ENCODE assay signal across 16 cellular contexts in the genomic region with DNA sequence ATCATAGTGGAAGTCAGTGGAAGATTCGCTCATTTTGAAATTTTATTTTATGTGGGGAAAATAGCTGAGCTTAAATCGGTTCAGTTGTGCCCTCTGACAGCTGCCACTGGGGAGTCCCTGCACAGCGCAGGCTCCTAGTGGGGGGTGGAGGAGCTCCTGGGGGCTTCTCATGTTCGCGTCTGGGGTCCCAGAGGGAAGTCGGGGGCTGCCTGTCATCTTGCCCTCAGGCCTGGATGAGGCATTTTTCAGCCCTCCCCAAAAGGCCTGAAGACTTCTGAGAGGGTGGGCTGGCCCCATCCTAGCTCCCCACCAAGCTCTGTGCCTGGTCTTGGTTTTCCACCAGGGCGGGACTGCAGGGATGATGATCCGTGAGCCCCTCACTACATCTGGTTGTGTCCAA.
"Had no signal": no experiment of that assay in that cellular context is flagged by ENCODE, and none has a peak within 500 bp of the region (broad histone marks: within the 10 kb centered on the region; RNA-seq: fewer than 3 reads in every experiment).

No MANE protein-coding gene starts in this region.

- H3K9me3 Mint-ChIP-seq: naive thymus-derived CD8-positive, alpha-beta T cell; stimulated activated memory B cell treated with anti-CD40 and anti-IgM and Interleukin-4, amounts not matched to agents 10 μg/mL and 1 μg/mL and 100 μg/mL, for 72 hours; stimulated activated naive CD8-positive, alpha-beta T cell treated with anti-CD3 and anti-CD28 coated beads, Interleukin-15, Interleukin-2, amounts not matched to agents 100 ng/mL and 50 ng/mL, for 24 hours had no signal

- DNase-seq: cortex of kidney; effector CD8-positive, alpha-beta T cell; foreskin melanocyte; head of caudate nucleus; mesendoderm; stimulated activated CD4-positive, alpha-beta T cell treated with anti-CD3 and anti-CD28 coated beads, Interleukin-4, amount 100 ng/mL, for 24 hours; tibial artery had no signal

- H3K4me3 Mint-ChIP-seq: naive thymus-derived CD8-positive, alpha-beta T cell; stimulated activated memory B cell treated with anti-CD40 and anti-IgM and Interleukin-4, amounts not matched to agents 10 μg/mL and 1 μg/mL and 100 μg/mL, for 72 hours; stimulated activated naive CD8-positive, alpha-beta T cell treated with anti-CD3 and anti-CD28 coated beads, Interleukin-15, Interleukin-2, amounts not matched to agents 100 ng/mL and 50 ng/mL, for 24 hours had no signal

- ATAC-seq: naive thymus-derived CD8-positive, alpha-beta T cell; stimulated activated memory B cell treated with anti-CD40 and anti-IgM and Interleukin-4, amounts not matched to agents 10 μg/mL and 1 μg/mL and 100 μg/mL, for 72 hours had no signal

- H3K36me3 Mint-ChIP-seq: naive thymus-derived CD8-positive, alpha-beta T cell; stimulated activated memory B cell treated with anti-CD40 and anti-IgM and Interleukin-4, amounts not matched to agents 10 μg/mL and 1 μg/mL and 100 μg/mL, for 72 hours had no signal

- H3K27me3 ChIP-seq: hepatocyte, right atrium auricular region, tibial artery, upper lobe of left lung, vagina had no signal

- H3K4me3 ChIP-seq: dorsolateral prefrontal cortex, hepatocyte, right atrium auricular region, smooth muscle cell, tibial artery, upper lobe of left lung, vagina had no signal

- H3K27ac ChIP-seq: dorsolateral prefrontal cortex, hepatocyte, right atrium auricular region, tibial artery, upper lobe of left lung, vagina had no signal

- H3K4me1 ChIP-seq: right atrium auricular region, tibial artery, upper lobe of left lung, vagina had no signal

- H3K9me3 ChIP-seq: tibial artery, upper lobe of left lung, vagina had no signal

- H3K4me1 Mint-ChIP-seq: naive thymus-derived CD8-positive, alpha-beta T cell; stimulated activated memory B cell treated with anti-CD40 and anti-IgM and Interleukin-4, amounts not matched to agents 10 μg/mL and 1 μg/mL and 100 μg/mL, for 72 hours had no signal

- H3K27ac Mint-ChIP-seq: naive thymus-derived CD8-positive, alpha-beta T cell; stimulated activated memory B cell treated with anti-CD40 and anti-IgM and Interleukin-4, amounts not matched to agents 10 μg/mL and 1 μg/mL and 100 μg/mL, for 72 hours; stimulated activated naive CD8-positive, alpha-beta T cell treated with anti-CD3 and anti-CD28 coated beads, Interleukin-15, Interleukin-2, amounts not matched to agents 100 ng/mL and 50 ng/mL, for 24 hours had no signal
